ENCODE assay signal across 24 cellular contexts in genomic region chr12:119249441-119249840, GRCh38.
"Had no signal": no experiment of that assay in that cellular context is flagged by ENCODE, and none has a peak within 500 bp of the region (broad histone marks: within the 10 kb centered on the region; RNA-seq: fewer than 3 reads in every experiment).

No MANE protein-coding gene starts in this region.

- H3K4me1 ChIP-seq: thyroid gland had no signal

- H3K9me3 Mint-ChIP-seq: natural killer cell; stimulated activated memory B cell treated with anti-CD40 and anti-IgM and Interleukin-4, amounts not matched to agents 10 μg/mL and 1 μg/mL and 100 μg/mL, for 72 hours; T-helper 1 cell treated with Interleukin-12 subunit alpha and Interleukin-12 subunit beta and Interleukin-4 antibody, amounts not matched to agents 30 μg/mL and 1 μg/mL, for 36 hours had no signal

- H3K27me3 ChIP-seq: gastroesophageal sphincter, sigmoid colon, stomach, thyroid gland had no signal

- H3K36me3 Mint-ChIP-seq: activated naive CD8-positive, alpha-beta T cell treated with anti-CD3 and anti-CD28 coated beads for 36 hours; natural killer cell; stimulated activated memory B cell treated with anti-CD40 and anti-IgM and Interleukin-4, amounts not matched to agents 10 μg/mL and 1 μg/mL and 100 μg/mL, for 72 hours had no signal

- H3K27ac ChIP-seq: gastroesophageal sphincter, sigmoid colon, stomach, thyroid gland, WERI-Rb-1 had no signal

- H3K36me3 ChIP-seq: gastroesophageal sphincter, sigmoid colon, stomach, thyroid gland, WERI-Rb-1 had no signal

- H3K9me3 ChIP-seq: gastroesophageal sphincter, stomach, thyroid gland had no signal

- ATAC-seq: activated CD4-positive, CD25-positive, alpha-beta regulatory T cell treated with anti-CD3 and anti-CD28 coated beads, Interleukin-2, amount 50 U/mL, for 24 hours; gastroesophageal sphincter; left lobe of liver; natural killer cell; stimulated activated memory B cell treated with anti-CD40 and anti-IgM and Interleukin-4, amounts not matched to agents 10 μg/mL and 1 μg/mL and 100 μg/mL, for 72 hours had no signal

- H3K4me3 ChIP-seq: gastroesophageal sphincter, lung, sigmoid colon, stomach, thyroid gland had no signal

- DNase-seq: activated CD4-positive, alpha-beta T cell treated with anti-CD3 and anti-CD28 coated beads for 48 hours; activated CD4-positive, alpha-beta T cell treated with anti-CD3 and anti-CD28 coated beads, Interleukin-2, amount 50 U/mL, for 48 hours; activated CD8-positive, alpha-beta memory T cell treated with anti-CD3 and anti-CD28 coated beads for 24 hours; activated effector memory CD4-positive, alpha-beta T cell treated with Interleukin-2 at 50 U/mL for 16 hours; activated naive CD4-positive, alpha-beta T cell treated with anti-CD3 and anti-CD28 coated beads for 36 hours; activated naive CD8-positive, alpha-beta T cell treated with anti-CD3 and anti-CD28 coated beads for 36 hours; caudate nucleus; hypothalamus; mesendoderm; natural killer cell; sigmoid colon; small intestine; stimulated activated CD4-positive, alpha-beta T cell treated with anti-CD3 and anti-CD28 coated beads, Interleukin-4, amount 100 ng/mL, for 24 hours; stimulated activated CD8-positive, alpha-beta memory T cell treated with anti-CD3 and anti-CD28 coated beads, Interleukin-4, amount 100 ng/mL, for 48 hours; stomach; T-helper 9 cell; thyroid gland; WERI-Rb-1 had no signal

- H3K4me1 Mint-ChIP-seq: activated naive CD8-positive, alpha-beta T cell treated with anti-CD3 and anti-CD28 coated beads for 36 hours; natural killer cell; stimulated activated memory B cell treated with anti-CD40 and anti-IgM and Interleukin-4, amounts not matched to agents 10 μg/mL and 1 μg/mL and 100 μg/mL, for 72 hours had no signal

- H3K4me3 Mint-ChIP-seq: activated naive CD4-positive, alpha-beta T cell treated with anti-CD3 and anti-CD28 coated beads for 36 hours; activated naive CD8-positive, alpha-beta T cell treated with anti-CD3 and anti-CD28 coated beads for 36 hours; natural killer cell; stimulated activated memory B cell treated with anti-CD40 and anti-IgM and Interleukin-4, amounts not matched to agents 10 μg/mL and 1 μg/mL and 100 μg/mL, for 72 hours; T-helper 1 cell treated with Interleukin-12 subunit alpha and Interleukin-12 subunit beta and Interleukin-4 antibody, amounts not matched to agents 30 μg/mL and 1 μg/mL, for 36 hours had no signal

- H3K27ac Mint-ChIP-seq: activated naive CD4-positive, alpha-beta T cell treated with anti-CD3 and anti-CD28 coated beads for 36 hours; activated naive CD8-positive, alpha-beta T cell treated with anti-CD3 and anti-CD28 coated beads for 36 hours; natural killer cell; stimulated activated memory B cell treated with anti-CD40 and anti-IgM and Interleukin-4, amounts not matched to agents 10 μg/mL and 1 μg/mL and 100 μg/mL, for 72 hours; T-helper 1 cell treated with Interleukin-12 subunit alpha and Interleukin-12 subunit beta and Interleukin-4 antibody, amounts not matched to agents 30 μg/mL and 1 μg/mL, for 36 hours had no signal

- H3K27me3 Mint-ChIP-seq: activated naive CD8-positive, alpha-beta T cell treated with anti-CD3 and anti-CD28 coated beads for 36 hours; stimulated activated memory B cell treated with anti-CD40 and anti-IgM and Interleukin-4, amounts not matched to agents 10 μg/mL and 1 μg/mL and 100 μg/mL, for 72 hours had no signal
